Comparison of ENCODE assay signal across 23 cellular contexts in genomic region chr7:151586531-151587270, GRCh38.
"Had no signal": no experiment of that assay in that cellular context is flagged by ENCODE, and none has a peak within 500 bp of the region (broad histone marks: within the 10 kb centered on the region; RNA-seq: fewer than 3 reads in every experiment).

No MANE protein-coding gene starts in this region.

- ATAC-seq: left lung; mucosa of descending colon; sciatic nerve; stimulated activated effector memory CD8-positive, alpha-beta T cell treated with anti-CD3 and anti-CD28 coated beads, Interleukin-12 subunit alpha, Interleukin-12 subunit beta, amount 100 ng/mL, for 72 hours had no signal

- H3K36me3 ChIP-seq: suprapubic skin, transverse colon had no signal

- H3K27me3 Mint-ChIP-seq: activated CD4-positive, alpha-beta memory T cell treated with anti-CD3 and anti-CD28 coated beads for 36 hours; activated naive CD4-positive, alpha-beta T cell treated with anti-CD3 and anti-CD28 coated beads, Interleukin-2, amount 10 ng/mL, durations not matched to agents 7 days and 5 days; dendritic cell treated with granulocyte-macrophage colony-stimulating factor and Interleukin-4, amounts not matched to agents 40 ng/mL and 50 ng/mL, for 4 days had no signal

- H3K9me3 ChIP-seq: left lung, mucosa of descending colon, stomach, suprapubic skin, transverse colon had no signal

- H3K4me1 ChIP-seq: parathyroid adenoma, transverse colon had no signal

- H3K27ac Mint-ChIP-seq: activated CD4-positive, alpha-beta memory T cell treated with anti-CD3 and anti-CD28 coated beads for 36 hours; activated naive CD4-positive, alpha-beta T cell treated with anti-CD3 and anti-CD28 coated beads, Interleukin-2, amount 10 ng/mL, durations not matched to agents 7 days and 5 days; dendritic cell treated with granulocyte-macrophage colony-stimulating factor and Interleukin-4, amounts not matched to agents 40 ng/mL and 50 ng/mL, for 4 days; stimulated activated effector memory CD8-positive, alpha-beta T cell treated with anti-CD3 and anti-CD28 coated beads, Interleukin-12 subunit alpha, Interleukin-12 subunit beta, amount 100 ng/mL, for 72 hours; T-helper 1 cell treated with Interleukin-12 subunit alpha and Interleukin-12 subunit beta and Interleukin-4 antibody, amounts not matched to agents 30 μg/mL and 1 μg/mL, for 36 hours had no signal

- DNase-seq: activated CD4-positive, alpha-beta memory T cell treated with anti-CD3 and anti-CD28 coated beads for 36 hours; activated CD4-positive, alpha-beta T cell treated with anti-CD3 and anti-CD28 coated beads for 48 hours; activated CD4-positive, CD25-positive, alpha-beta regulatory T cell; activated effector memory CD4-positive, alpha-beta T cell treated with Interleukin-2 at 50 U/mL for 16 hours; activated naive CD4-positive, alpha-beta T cell treated with anti-CD3 and anti-CD28 coated beads, Interleukin-2, amount 10 ng/mL, durations not matched to agents 7 days and 5 days; activated T-cell treated with anti-CD3 and anti-CD28 coated beads, Interleukin-2, amount 50 U/mL, for 48 hours; effector CD8-positive, alpha-beta T cell; foreskin melanocyte; left lung; mesendoderm; mucosa of descending colon; small intestine; stimulated activated CD4-positive, alpha-beta T cell treated with anti-CD3 and anti-CD28 coated beads, Interleukin-2, amount 100 ng/mL, for 24 hours; stomach; transverse colon had no signal

- H3K4me3 Mint-ChIP-seq: activated CD4-positive, alpha-beta memory T cell treated with anti-CD3 and anti-CD28 coated beads for 36 hours; activated naive CD4-positive, alpha-beta T cell treated with anti-CD3 and anti-CD28 coated beads, Interleukin-2, amount 10 ng/mL, durations not matched to agents 7 days and 5 days; dendritic cell treated with granulocyte-macrophage colony-stimulating factor and Interleukin-4, amounts not matched to agents 40 ng/mL and 50 ng/mL, for 4 days; stimulated activated effector memory CD8-positive, alpha-beta T cell treated with anti-CD3 and anti-CD28 coated beads, Interleukin-12 subunit alpha, Interleukin-12 subunit beta, amount 100 ng/mL, for 72 hours; T-helper 1 cell treated with Interleukin-12 subunit alpha and Interleukin-12 subunit beta and Interleukin-4 antibody, amounts not matched to agents 30 μg/mL and 1 μg/mL, for 36 hours had no signal

- H3K27ac ChIP-seq: cardiac muscle cell, left lung, parathyroid adenoma, suprapubic skin, transverse colon had no signal

- H3K36me3 Mint-ChIP-seq: activated CD4-positive, alpha-beta memory T cell treated with anti-CD3 and anti-CD28 coated beads for 36 hours; activated naive CD4-positive, alpha-beta T cell treated with anti-CD3 and anti-CD28 coated beads, Interleukin-2, amount 10 ng/mL, durations not matched to agents 7 days and 5 days had no signal

- H2AFZ ChIP-seq: parathyroid adenoma had no signal

- H3K27me3 ChIP-seq: cardiac muscle cell, left lung, stomach, suprapubic skin, transverse colon had no signal

- H3K9me3 Mint-ChIP-seq: activated CD4-positive, alpha-beta memory T cell treated with anti-CD3 and anti-CD28 coated beads for 36 hours; activated naive CD4-positive, alpha-beta T cell treated with anti-CD3 and anti-CD28 coated beads, Interleukin-2, amount 10 ng/mL, durations not matched to agents 7 days and 5 days; dendritic cell treated with granulocyte-macrophage colony-stimulating factor and Interleukin-4, amounts not matched to agents 40 ng/mL and 50 ng/mL, for 4 days; stimulated activated effector memory CD8-positive, alpha-beta T cell treated with anti-CD3 and anti-CD28 coated beads, Interleukin-12 subunit alpha, Interleukin-12 subunit beta, amount 100 ng/mL, for 72 hours; T-helper 1 cell treated with Interleukin-12 subunit alpha and Interleukin-12 subunit beta and Interleukin-4 antibody, amounts not matched to agents 30 μg/mL and 1 μg/mL, for 36 hours had no signal

- FAIRE-seq: small intestine, urothelium cell line had no signal

- H3K4me1 Mint-ChIP-seq: activated naive CD4-positive, alpha-beta T cell treated with anti-CD3 and anti-CD28 coated beads, Interleukin-2, amount 10 ng/mL, durations not matched to agents 7 days and 5 days had no signal

- H3K9ac ChIP-seq: parathyroid adenoma had no signal

- H3K4me3 ChIP-seq: cardiac muscle cell, left lung, mucosa of descending colon, stomach, suprapubic skin, transverse colon had no signal
